In genomic region chr20:36344517-36345132, GRCh38 we compare ENCODE assay signal across 9 cellular contexts. TPM values are rescaled to one million over a fixed set of nuclear protein-coding genes. Genes with fewer than 3 reads are reported as not detected.
DNase-seq lines count a peak whose midpoint lies in the region; ATAC-seq and TF ChIP-seq lines count a peak whose summit lies in the region.
"Had no signal": no experiment of that assay in that cellular context is flagged by ENCODE, and none has a peak within 500 bp of the region (broad histone marks: within the 10 kb centered on the region; RNA-seq: fewer than 3 reads in every experiment).

No MANE protein-coding gene starts in this region.

- H3K27me3 ChIP-seq in SJCRH30 = peaks cover 8% of the 10 kb centered on the region
- H3K27me3 ChIP-seq: BLaER1 had no signal

- H3K36me3 ChIP-seq in SJCRH30 = no peaks in the 10 kb centered on the region
- H3K36me3 ChIP-seq: BLaER1 had no signal

- H3K9me3 ChIP-seq in SJCRH30 (replicated peaks) = no peaks in the 10 kb centered on the region
- H3K9me3 ChIP-seq: BLaER1 had no signal

- no peak for TF ChIP-seq CTCF in fibroblast of the aortic adventitia (IDR thresholded peaks at IDR 0.05; ENCODE audit: insufficient read depth, low read length)

- no peak overlapping the region for H3K27ac ChIP-seq in SJCRH30
- H3K27ac ChIP-seq: BLaER1 had no signal

- no peak for ATAC-seq in GM19455 (IDR thresholded peaks at IDR 0.05; ENCODE audit: unreplicated experiment)

- H3K4me3 ChIP-seq in SJCRH30 = no peak overlapping the region
- H3K4me3 ChIP-seq in fibroblast of the aortic adventitia (ENCODE audit: low read depth, low read length) = no peak overlapping the region
- H3K4me3 ChIP-seq in skeletal muscle cell (ENCODE audit: low read depth, low read length) = no peak overlapping the region
- H3K4me3 ChIP-seq: BLaER1 had no signal

- H3K4me1 ChIP-seq in SJCRH30 = no peaks in the 10 kb centered on the region
- H3K4me1 ChIP-seq: BLaER1 had no signal

- DNase-seq in activated CD8-positive, alpha-beta memory T cell treated with anti-CD3 and anti-CD28 coated beads, Interleukin-2, amount 50 U/mL, for 48 hours = peak; percentile 62
- no peak for DNase-seq in activated CD8-positive, alpha-beta memory T cell treated with anti-CD3 and anti-CD28 coated beads for 24 hours
- DNase-seq in SJCRH30 (peak; percentile 73 to 87), fibroblast of the aortic adventitia (ENCODE audit: low read depth) (peak; percentile 59), skeletal muscle cell (ENCODE audit: low read depth) (peak; percentile 7), activated gamma-delta T cell treated with Interleukin-2 at 50 U/mL for 16 hours (no peak), putamen (ENCODE audit: low spot score) (no peak)

RNA-seq across cellular contexts. Expression of gene DLGAP4, which starts 38.5 kb away (rescaled TPM):
- total RNA-seq in SJCRH30 (2014; rRNA removed; shearing (Covaris generic)) = 17.5 and 18.4 TPM in 2 replicates
- total RNA-seq in fibroblast of the aortic adventitia (ENCODE audit: low replicate concordance) = 9.5 and 19.5 TPM in 2 replicates

Comparison
In these comparisons a context has a peak if more than half of its experiments do, and no peak if none do; other contexts are left out.
1. DNase-seq: peak in activated CD8-positive, alpha-beta memory T cell treated with anti-CD3 and anti-CD28 coated beads, Interleukin-2, amount 50 U/mL, for 48 hours (single experiment), SJCRH30 (2 of 2), fibroblast of the aortic adventitia (single experiment) and skeletal muscle cell (single experiment); none in activated CD8-positive, alpha-beta memory T cell treated with anti-CD3 and anti-CD28 coated beads for 24 hours (single experiment), activated gamma-delta T cell treated with Interleukin-2 at 50 U/mL for 16 hours (single experiment) and putamen (single experiment).